In the genomic region with DNA sequence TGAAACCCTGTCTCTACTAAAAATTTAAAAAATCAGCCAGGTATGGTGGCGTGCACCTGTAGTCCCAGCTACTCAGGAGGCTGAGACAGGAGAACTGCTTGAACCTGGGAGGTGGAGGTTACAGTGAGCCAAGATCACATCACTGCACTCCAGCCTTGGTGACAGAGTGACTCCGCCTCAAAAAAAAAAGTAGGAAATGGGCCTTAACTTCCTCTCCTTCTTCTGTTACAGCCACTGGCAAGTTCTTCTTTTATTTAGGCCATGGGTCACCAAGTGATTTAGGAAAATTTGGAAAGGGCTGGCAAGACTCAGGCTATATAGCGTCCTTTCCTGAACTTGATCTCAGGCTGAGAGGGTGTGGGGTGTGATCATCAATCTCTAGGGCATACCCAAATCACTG, we compare ENCODE assay signal across 8 cellular contexts. TPM values are rescaled to one million over a fixed set of nuclear protein-coding genes. Genes with fewer than 3 reads are reported as not detected.
A peak's percentile ranks its signal among the peaks of the same experiment; 100 is the strongest.
DNase-seq lines count a peak whose midpoint lies in the region; ATAC-seq, FAIRE-seq and TF ChIP-seq lines count a peak whose summit lies in the region.
"Not testable (repeated sequence)": the region's sequence is repeated elsewhere in the genome, so short reads cannot be mapped to it uniquely, and the experiment has no call there.

No MANE protein-coding gene starts in this region.

- H2BK120ac ChIP-seq in mesenchymal stem cell (ENCODE audit: low read depth, low read length): not testable (repeated sequence)

- H3K4me3 Mint-ChIP-seq in CD4-positive, alpha-beta memory T cell: not testable (repeated sequence)
- peak overlapping the region; percentile 25 for H3K4me3 Mint-ChIP-seq in activated B cell treated with CpG ODN at 0.5 μM for 24 hours
- peak overlapping the region; percentile 29 for H3K4me3 Mint-ChIP-seq in astrocyte (ENCODE audit: unreplicated experiment)

- not testable (repeated sequence) for H3K9ac ChIP-seq in astrocyte (ENCODE audit: low read length)
- H3K9ac ChIP-seq in mesenchymal stem cell (ENCODE audit: low read length) (peak overlapping the region; percentile 57), skeletal muscle tissue (ENCODE audit: low read depth in 1 of 3, low read length in 3 of 3) (peak overlapping the region; percentile 18 to 82 (median 74))

- H3K14ac ChIP-seq in mesenchymal stem cell (ENCODE audit: low read length in 2 of 2): not testable (repeated sequence)

- not testable (repeated sequence) for H3K9me3 Mint-ChIP-seq in CD4-positive, alpha-beta memory T cell; activated B cell treated with CpG ODN at 0.5 μM for 24 hours; astrocyte (ENCODE audit: unreplicated experiment)

- peaks cover 53% of the 10 kb centered on the region for H4K20me1 ChIP-seq in astrocyte (ENCODE audit: insufficient read depth, low read length)

- peaks cover 58% of the 10 kb centered on the region for H3K4me1 ChIP-seq in CD4-positive, alpha-beta memory T cell (ENCODE audit: insufficient read depth, low read length)
- H3K4me1 ChIP-seq in astrocyte (ENCODE audit: insufficient read depth, low read length) (peaks cover 19% of the 10 kb centered on the region), heart left ventricle (peaks cover 37 to 100% (median 93%) of the 10 kb centered on the region in 12 donors), mesenchymal stem cell (ENCODE audit: control insufficient read depth, insufficient read depth, low read depth, low read length) (peaks cover 31% of the 10 kb centered on the region), skeletal muscle tissue (ENCODE audit: control insufficient read depth in 3 of 3, insufficient read depth in 3 of 3, low read length in 3 of 3) (peaks cover 84 to 94% (median 92%) of the 10 kb centered on the region in 3 donors), upper lobe of left lung (peaks cover 70 to 77% (median 75%) of the 10 kb centered on the region in 4 donors)

- H3K9me3 ChIP-seq in CD4-positive, alpha-beta memory T cell (ENCODE audit: control insufficient read depth in 1 of 2, low read length in 2 of 2); astrocyte (ENCODE audit: insufficient read depth, low read depth, low read length); heart left ventricle; mesenchymal stem cell (ENCODE audit: control insufficient read depth, low read length); skeletal muscle tissue (ENCODE audit: control insufficient read depth in 3 of 3, low read length in 3 of 3); upper lobe of left lung: not testable (repeated sequence)

- peak overlapping the region in 4 of 7 donors; percentile 29 to 66 (median 48) for H3K27ac Mint-ChIP-seq in CD4-positive, alpha-beta memory T cell
- H3K27ac Mint-ChIP-seq in activated B cell treated with CpG ODN at 0.5 μM for 24 hours (peak overlapping the region; percentile 30), astrocyte (ENCODE audit: unreplicated experiment) (peak overlapping the region; percentile 41)

- H3K79me2 ChIP-seq in astrocyte (ENCODE audit: insufficient read depth, low read length): peaks cover 59% of the 10 kb centered on the region

- H3K27me3 ChIP-seq in CD4-positive, alpha-beta memory T cell (ENCODE audit: insufficient read depth, low read length); astrocyte (ENCODE audit: insufficient read depth, low read length); heart left ventricle; mesenchymal stem cell (ENCODE audit: control insufficient read depth in 1 of 2, insufficient read depth in 1 of 2, low read length in 2 of 2); skeletal muscle tissue (ENCODE audit: control insufficient read depth in 3 of 3, insufficient read depth in 3 of 3, low read length in 3 of 3); upper lobe of left lung: not testable (repeated sequence)

- peaks cover 22 to 69% (median 50%) of the 10 kb centered on the region in 4 donors for H3K4me1 Mint-ChIP-seq in CD4-positive, alpha-beta memory T cell
- H3K4me1 Mint-ChIP-seq in activated B cell treated with CpG ODN at 0.5 μM for 24 hours (peaks cover 78% of the 10 kb centered on the region), astrocyte (ENCODE audit: low read depth, unreplicated experiment) (peaks cover 27% of the 10 kb centered on the region)

- ATAC-seq in activated B cell treated with CpG ODN at 0.5 μM for 24 hours (ENCODE audit: low read depth); heart left ventricle: not testable (repeated sequence)
- peak in 1 of 2 donors; percentile 53 for ATAC-seq in upper lobe of left lung (ENCODE audit: low FRiP score in 2 of 2)

- not testable (repeated sequence) for H2BK5ac ChIP-seq in mesenchymal stem cell (ENCODE audit: low read depth, low read length, poor library complexity, severe bottlenecking)

- 78 to 87% (median 79%) methylated on average over 3 of the region's 3 CpGs for WGBS in heart left ventricle, 4 donors
- WGBS in mesenchymal stem cell: 78% methylated on average over 3 of the region's 3 CpGs
- 62 to 69% methylated on average over 3 of the region's 3 CpGs for WGBS in upper lobe of left lung, 2 donors

- intact Hi-C loops in CD4-positive, alpha-beta memory T cell (cut with micrococcal nuclease): not testable (repeated sequence)
- intact Hi-C loops in activated B cell treated with CpG ODN at 0.5 μM for 24 hours (cut with micrococcal nuclease) (loop anchor here (2.0 kb wide), 1 partner anchor 15 kb away; no protein-coding TSS in a partner anchor), heart left ventricle (cut with DNase I) (loop anchor here in 1 of 10 donors (2.0 kb wide), 1 partner anchor 49 kb away; the partner anchor contains the start of gene STARD7)

- H3K27ac ChIP-seq in CD4-positive, alpha-beta memory T cell (ENCODE audit: low read depth, low read length); astrocyte (ENCODE audit: low read depth, low read length); mesenchymal stem cell (ENCODE audit: low read length, poor library complexity, severe bottlenecking): not testable (repeated sequence)
- H3K27ac ChIP-seq in heart left ventricle (peak overlapping the region; percentile 62 to 96 (median 92)), skeletal muscle tissue (ENCODE audit: low read depth, low read length) (peak overlapping the region; percentile 94), upper lobe of left lung (peak overlapping the region; percentile 66 to 94 (median 87))

- not testable (repeated sequence) for TF ChIP-seq CTCF in activated B cell treated with CpG ODN at 0.5 μM for 24 hours (IDR thresholded peaks at IDR 0.05); astrocyte (IDR thresholded peaks at IDR 0.05; ENCODE audit: insufficient read depth, low read depth, low read length); heart left ventricle (IDR thresholded peaks at IDR 0.05); upper lobe of left lung (IDR thresholded peaks at IDR 0.05)

- POLR2A ChIA-PET in CD4-positive, alpha-beta memory T cell (lab: Charles Lee; ENCODE audit: partially characterized antibody): interaction anchor here (1.2 kb wide), 2 partner anchors 15 to 49 kb away, joined by 3 read pairs; partner anchors contain the start of gene STARD7
- POLR2A ChIA-PET in activated B cell treated with CpG ODN at 0.5 μM for 24 hours (lab: Charles Lee): interaction anchor here (0.7 to 4.9 kb wide), 3 partner anchors 8 to 49 kb away, joined by 3 to 24 read pairs (median 4); partner anchors contain the start of genes CIAO1, STARD7 and TMEM127

- H2BK12ac ChIP-seq in mesenchymal stem cell (ENCODE audit: low read length in 2 of 2): not testable (repeated sequence)

- H3K36me3 Mint-ChIP-seq in CD4-positive, alpha-beta memory T cell: peaks cover 28 to 76% of the 10 kb centered on the region in 2 donors
- peaks cover 71% of the 10 kb centered on the region for H3K36me3 Mint-ChIP-seq in activated B cell treated with CpG ODN at 0.5 μM for 24 hours (ENCODE audit: low read depth)
- H3K36me3 Mint-ChIP-seq in astrocyte (ENCODE audit: low read depth, unreplicated experiment): not testable (repeated sequence)

- not testable (repeated sequence) for H3K18ac ChIP-seq in mesenchymal stem cell (ENCODE audit: low read depth in 1 of 2, low read length in 2 of 2)

- not testable (repeated sequence) for H3K27me3 Mint-ChIP-seq in CD4-positive, alpha-beta memory T cell; activated B cell treated with CpG ODN at 0.5 μM for 24 hours; astrocyte (ENCODE audit: low read depth, unreplicated experiment)

- not testable (repeated sequence) for TF ChIP-seq POLR2A in heart left ventricle (IDR thresholded peaks at IDR 0.05)
- TF ChIP-seq POLR2A in upper lobe of left lung (IDR thresholded peaks at IDR 0.05): peak in 1 of 4 donors; percentile 32

- H3K79me1 ChIP-seq in mesenchymal stem cell (replicated peaks; ENCODE audit: low read length, poor library complexity, severe bottlenecking): peaks cover 39% of the 10 kb centered on the region

- H3K36me3 ChIP-seq in CD4-positive, alpha-beta memory T cell (ENCODE audit: insufficient read depth, low read length): peaks cover 38% of the 10 kb centered on the region
- H3K36me3 ChIP-seq in astrocyte (ENCODE audit: insufficient read depth, low read length) (peaks cover 13% of the 10 kb centered on the region), heart left ventricle (peaks cover 0 to 64% (median 55%) of the 10 kb centered on the region in 9 donors), mesenchymal stem cell (ENCODE audit: control insufficient read depth in 1 of 2, insufficient read depth in 2 of 2, low read depth in 1 of 2, low read length in 2 of 2) (peaks cover 42 to 60% of the 10 kb centered on the region in 2 experiments), skeletal muscle tissue (ENCODE audit: control insufficient read depth in 3 of 3, insufficient read depth in 3 of 3, low read length in 3 of 3) (peaks cover 19 to 22% (median 19%) of the 10 kb centered on the region in 3 donors), upper lobe of left lung (peaks cover 20 to 52% (median 30%) of the 10 kb centered on the region in 4 donors)

- H2BK15ac ChIP-seq in mesenchymal stem cell (ENCODE audit: low read depth, poor library complexity, severe bottlenecking): peak overlapping the region; percentile 26

- H2AK5ac ChIP-seq in mesenchymal stem cell (ENCODE audit: low read length, severe bottlenecking): peak overlapping the region; percentile 94

- DNase-seq in CD4-positive, alpha-beta memory T cell; activated B cell treated with CpG ODN at 0.5 μM for 24 hours; astrocyte (ENCODE audit: low read depth); heart left ventricle; mesenchymal stem cell; upper lobe of left lung: not testable (repeated sequence)
- peak; percentile 67 for DNase-seq in NOMO-1 treated with dmso at 0.1 percent for 144 hours (lab: John Stamatoyannopoulos, UW; ENCODE audit: unreplicated experiment)

- not testable (repeated sequence) for H3K4ac ChIP-seq in mesenchymal stem cell (ENCODE audit: low read depth in 1 of 2, low read length in 2 of 2)

- H3K4me2 ChIP-seq in astrocyte (ENCODE audit: low read length); mesenchymal stem cell (ENCODE audit: low read length, poor library complexity, severe bottlenecking): not testable (repeated sequence)

- CTCF ChIA-PET in CD4-positive, alpha-beta memory T cell (lab: Charles Lee; ENCODE audit: partially characterized antibody): not testable (repeated sequence)
- CTCF ChIA-PET in activated B cell treated with CpG ODN at 0.5 μM for 24 hours (lab: Charles Lee): interaction anchor here (1.5 kb wide), 1 partner anchor 15 kb away, joined by 4 read pairs; no protein-coding TSS in a partner anchor

- not testable (repeated sequence) for H4K8ac ChIP-seq in mesenchymal stem cell (ENCODE audit: low read length)

- H3K4me3 ChIP-seq in CD4-positive, alpha-beta memory T cell (ENCODE audit: low read length in 2 of 2); astrocyte (ENCODE audit: insufficient read depth, low read depth, low read length); heart left ventricle; mesenchymal stem cell (ENCODE audit: insufficient read depth in 1 of 2, low read depth in 1 of 2, low read length in 2 of 2); upper lobe of left lung: not testable (repeated sequence)
- peak overlapping the region in 1 of 3 donors; percentile 52 for H3K4me3 ChIP-seq in skeletal muscle tissue (ENCODE audit: low read length in 3 of 3)

- H3K23ac ChIP-seq in mesenchymal stem cell (ENCODE audit: low read length in 2 of 2): not testable (repeated sequence)

- not testable (repeated sequence) for H4K91ac ChIP-seq in mesenchymal stem cell (ENCODE audit: low read length)

- not testable (repeated sequence) for TF ChIP-seq EP300 in upper lobe of left lung (IDR thresholded peaks at IDR 0.05)

- not testable (repeated sequence) for H2AFZ ChIP-seq in astrocyte (ENCODE audit: low read depth, low read length); mesenchymal stem cell (ENCODE audit: low read depth, low read length)

- not testable (repeated sequence) for FAIRE-seq in astrocyte (lab: Jason Lieb, UNC)

RNA-seq across cellular contexts. Expression of gene TMEM127, which starts 8.1 kb away (rescaled TPM):
- total RNA-seq in CD4-positive, alpha-beta memory T cell: 10 to 100 TPM; 45.1 to 45.6 TPM
- 10 to 100 TPM; 27.3 to 46.0 TPM for polyA plus RNA-seq in CD4-positive, alpha-beta memory T cell
- total RNA-seq in activated B cell treated with CpG ODN at 0.5 μM for 24 hours (36.6 and 43.2 TPM in 2 replicates), astrocyte (41.7 and 45.5 TPM in 2 replicates), heart left ventricle (100 to 1,000 TPM in 5 of 9 donors, 10 to 100 TPM in 4; 71.8 to 134 (median 103) TPM), skeletal muscle tissue (8.9 TPM), upper lobe of left lung (10 to 100 TPM; 21.0 to 75.8 (median 44.8) TPM)
- 100 to 1,000 TPM in 1 of 2 donors, 10 to 100 TPM in 1; 18.6 to 124 TPM for polyA plus RNA-seq in heart left ventricle
- polyA plus RNA-seq in mesenchymal stem cell (2013, experiment 1 of 2): 56.4 TPM
- 55.0 TPM for polyA plus RNA-seq in mesenchymal stem cell (2013, experiment 2 of 2)

RNA-seq across cellular contexts. Expression of gene CIAO1, which starts 8.3 kb away (rescaled TPM):
- 10 to 100 TPM; 78.3 to 87.3 TPM for total RNA-seq in CD4-positive, alpha-beta memory T cell
- 100 to 1,000 TPM in 1 of 2 donors, 10 to 100 TPM in 1; 94.3 to 111 TPM for polyA plus RNA-seq in CD4-positive, alpha-beta memory T cell
- total RNA-seq in activated B cell treated with CpG ODN at 0.5 μM for 24 hours: 65.6 and 71.6 TPM in 2 replicates
- total RNA-seq in astrocyte: 56.3 and 58.6 TPM in 2 replicates
- 100 to 1,000 TPM in 2 of 9 donors, 10 to 100 TPM in 7; 57.7 to 109 (median 68.7) TPM for total RNA-seq in heart left ventricle
- 10 to 100 TPM; 20.5 to 94.0 TPM for polyA plus RNA-seq in heart left ventricle
- 33.6 TPM for polyA plus RNA-seq in mesenchymal stem cell (2013, experiment 1 of 2)
- polyA plus RNA-seq in mesenchymal stem cell (2013, experiment 2 of 2): 32.9 TPM
- total RNA-seq in skeletal muscle tissue: 51.1 TPM
- total RNA-seq in upper lobe of left lung: 100 to 1,000 TPM in 3 of 6 donors, 10 to 100 TPM in 3; 69.0 to 169 (median 91.0) TPM

RNA-seq across cellular contexts. Expression of gene SNRNP200, which starts 47.6 kb away (rescaled TPM):
- 100 to 1,000 TPM; 225 to 227 TPM for total RNA-seq in CD4-positive, alpha-beta memory T cell
- polyA plus RNA-seq in CD4-positive, alpha-beta memory T cell: 10 to 100 TPM; 53.6 to 84.8 TPM
- 185 and 208 TPM in 2 replicates for total RNA-seq in activated B cell treated with CpG ODN at 0.5 μM for 24 hours
- 97.3 and 101 TPM in 2 replicates for total RNA-seq in astrocyte
- 10 to 100 TPM; 54.6 to 85.5 (median 66.6) TPM for total RNA-seq in heart left ventricle
- 10 to 100 TPM; 38.8 to 71.2 TPM for polyA plus RNA-seq in heart left ventricle
- 43.8 TPM for polyA plus RNA-seq in mesenchymal stem cell (2013, experiment 1 of 2)
- 39.2 TPM for polyA plus RNA-seq in mesenchymal stem cell (2013, experiment 2 of 2)
- 60.5 TPM for total RNA-seq in skeletal muscle tissue
- total RNA-seq in upper lobe of left lung: 100 to 1,000 TPM in 2 of 6 donors, 10 to 100 TPM in 4; 80.9 to 177 (median 90.9) TPM

RNA-seq across cellular contexts. Expression of gene STARD7, which starts 49.1 kb away (rescaled TPM):
- 10 to 100 TPM; 84.9 to 92.9 TPM for total RNA-seq in CD4-positive, alpha-beta memory T cell
- 100 to 1,000 TPM; 109 to 196 TPM for polyA plus RNA-seq in CD4-positive, alpha-beta memory T cell
- total RNA-seq in activated B cell treated with CpG ODN at 0.5 μM for 24 hours (148 and 158 TPM in 2 replicates), astrocyte (101 and 103 TPM in 2 replicates), heart left ventricle (100 to 1,000 TPM; 148 to 526 (median 188) TPM), skeletal muscle tissue (185 TPM), upper lobe of left lung (100 to 1,000 TPM in 4 of 6 donors, 10 to 100 TPM in 2; 76.4 to 226 (median 166) TPM)
- 100 to 1,000 TPM in 1 of 2 donors, 10 to 100 TPM in 1; 58.3 to 520 TPM for polyA plus RNA-seq in heart left ventricle
- 43.7 TPM for polyA plus RNA-seq in mesenchymal stem cell (2013, experiment 1 of 2)
- 44.3 TPM for polyA plus RNA-seq in mesenchymal stem cell (2013, experiment 2 of 2)
